In genomic region chr2:54042908-54043620, GRCh38 we compare ENCODE assay signal across 15 cellular contexts.
DNase-seq lines count a peak whose midpoint lies in the region; FAIRE-seq and TF ChIP-seq lines count a peak whose summit lies in the region.
"Had no signal": no experiment of that assay in that cellular context is flagged by ENCODE, and none has a peak within 500 bp of the region (broad histone marks: within the 10 kb centered on the region; RNA-seq: fewer than 3 reads in every experiment).

No MANE protein-coding gene starts in this region.

- H3K4me1 ChIP-seq in vagina: peaks cover 26% of the 10 kb centered on the region
- H3K4me1 ChIP-seq: Caco-2 had no signal

- intact Hi-C loops in vagina (cut with DNase I): no loop called here

- DNase-seq in NCI-H2171 treated with DMSO at 0.1 percent for 48 hours (lab: John Stamatoyannopoulos, UW) (peak; percentile 52), NCI-H2171 (lab: John Stamatoyannopoulos, UW) (no peak), frontal cortex (ENCODE audit: low spot score in 2 of 2) (peak in 1 of 2 donors; percentile 19), myocyte (ENCODE audit: low read depth) (peak; percentile 87), vagina (ENCODE audit: extremely low spot score in 2 of 2) (no peak), HCEC 1CT (no peak), H7 (no peak)
- no peak for DNase-seq in stimulated activated CD4-positive, alpha-beta T cell treated with anti-CD3 and anti-CD28 coated beads, Interleukin-2, amount 100 ng/mL, for 48 hours
- DNase-seq: activated CD4-positive, alpha-beta T cell treated with anti-CD3 and anti-CD28 coated beads, Interleukin-2, amount 50 U/mL, for 48 hours; Caco-2; GOT3; naive thymus-derived CD4-positive, alpha-beta T cell; stimulated activated CD4-positive, alpha-beta T cell treated with anti-CD3 and anti-CD28 coated beads, Interleukin-4, amount 100 ng/mL, for 4 hours; T-helper 9 cell had no signal

- no peak for TF ChIP-seq POLR2A in vagina (IDR thresholded peaks at IDR 0.05)

- no peak for TF ChIP-seq CTCF in vagina (IDR thresholded peaks at IDR 0.05)

- H3K4me3 ChIP-seq in vagina (no peak overlapping the region), H7 (ENCODE audit: insufficient read depth, low read depth, low read length) (no peak overlapping the region)

- H3K27ac ChIP-seq in vagina: peak overlapping the region; percentile 49

- H3K36me3 ChIP-seq in vagina (no peaks in the 10 kb centered on the region), H7 (replicated peaks; ENCODE audit: control insufficient read depth, insufficient read depth, low read length) (no peaks in the 10 kb centered on the region)

- H3K27me3 ChIP-seq in vagina: no peaks in the 10 kb centered on the region
- no peaks in the 10 kb centered on the region for H3K27me3 ChIP-seq in H7 (ENCODE audit: control insufficient read depth, insufficient read depth, low read length)

- H3K9me3 ChIP-seq in vagina: no peaks in the 10 kb centered on the region

- FAIRE-seq in frontal cortex (lab: Jason Lieb, UNC): peak; percentile 13
- FAIRE-seq: A204.1 had no signal

Comparison
In these comparisons a context has a peak if more than half of its experiments do, and no peak if none do; other contexts are left out.
1. DNase-seq: peak in NCI-H2171 treated with DMSO at 0.1 percent for 48 hours (single experiment) and myocyte (single experiment); none in NCI-H2171 (single experiment), vagina (0 of 2), HCEC 1CT (single experiment), stimulated activated CD4-positive, alpha-beta T cell treated with anti-CD3 and anti-CD28 coated beads, Interleukin-2, amount 100 ng/mL, for 48 hours (0 of 2) and H7 (single experiment).